ENCODE assay signal across 17 cellular contexts in genomic region chr1:174818014-174818616, GRCh38.
DNase-seq lines count a peak whose midpoint lies in the region; ATAC-seq and TF ChIP-seq lines count a peak whose summit lies in the region.
"Had no signal": no experiment of that assay in that cellular context is flagged by ENCODE, and none has a peak within 500 bp of the region (broad histone marks: within the 10 kb centered on the region; RNA-seq: fewer than 3 reads in every experiment).

No MANE protein-coding gene starts in this region.

- H3K9me3 Mint-ChIP-seq in activated naive CD8-positive, alpha-beta T cell treated with anti-CD3 and anti-CD28 coated beads, Interleukin-2, amount 50 U/mL, for 24 hours = no peaks in the 10 kb centered on the region
- H3K9me3 Mint-ChIP-seq in activated naive CD8-positive, alpha-beta T cell treated with anti-CD3 and anti-CD28 coated beads for 36 hours = peaks cover 2% of the 10 kb centered on the region
- no peaks in the 10 kb centered on the region for H3K9me3 Mint-ChIP-seq in activated CD4-positive, alpha-beta memory T cell treated with anti-CD3 and anti-CD28 coated beads for 36 hours
- H3K9me3 Mint-ChIP-seq: CD4-positive, alpha-beta memory T cell had no signal

- H3K79me2 ChIP-seq in osteoblast (ENCODE audit: insufficient read depth, low read length) = no peaks in the 10 kb centered on the region
- H3K79me2 ChIP-seq: parathyroid adenoma had no signal

- no peak overlapping the region for H3K4me2 ChIP-seq in osteoblast (ENCODE audit: insufficient read depth, low read length)

- H3K27me3 Mint-ChIP-seq in activated naive CD8-positive, alpha-beta T cell treated with anti-CD3 and anti-CD28 coated beads, Interleukin-2, amount 50 U/mL, for 24 hours = no peaks in the 10 kb centered on the region
- no peaks in the 10 kb centered on the region for H3K27me3 Mint-ChIP-seq in activated naive CD8-positive, alpha-beta T cell treated with anti-CD3 and anti-CD28 coated beads for 36 hours
- H3K27me3 Mint-ChIP-seq in activated CD4-positive, alpha-beta memory T cell treated with anti-CD3 and anti-CD28 coated beads for 36 hours = no peaks in the 10 kb centered on the region
- H3K27me3 Mint-ChIP-seq: activated naive CD8-positive, alpha-beta T cell; CD4-positive, alpha-beta memory T cell had no signal

- peaks cover 25% of the 10 kb centered on the region for H3K4me1 Mint-ChIP-seq in activated naive CD8-positive, alpha-beta T cell treated with anti-CD3 and anti-CD28 coated beads, Interleukin-2, amount 50 U/mL, for 24 hours
- peaks cover 15% of the 10 kb centered on the region for H3K4me1 Mint-ChIP-seq in activated naive CD8-positive, alpha-beta T cell treated with anti-CD3 and anti-CD28 coated beads for 36 hours
- peaks cover 29% of the 10 kb centered on the region for H3K4me1 Mint-ChIP-seq in activated CD4-positive, alpha-beta memory T cell treated with anti-CD3 and anti-CD28 coated beads for 36 hours (ENCODE audit: low read depth)

- H4K20me1 ChIP-seq in osteoblast (ENCODE audit: insufficient read depth, low read length) = no peaks in the 10 kb centered on the region

- no peaks in the 10 kb centered on the region for H3K36me3 ChIP-seq in osteoblast (ENCODE audit: insufficient read depth, low read length)

- H3K27ac ChIP-seq in osteoblast (ENCODE audit: low read depth, low read length) = no peak overlapping the region
- H3K27ac ChIP-seq: parathyroid adenoma, testis had no signal

- no peak for DNase-seq in activated naive CD8-positive, alpha-beta T cell treated with anti-CD3 and anti-CD28 coated beads, Interleukin-2, amount 50 U/mL, for 24 hours
- no peak for DNase-seq in activated naive CD8-positive, alpha-beta T cell treated with anti-CD3 and anti-CD28 coated beads for 36 hours
- DNase-seq in osteoblast (ENCODE audit: insufficient read length, low spot score, missing footprints) = peak; percentile 32
- DNase-seq in activated CD4-positive, alpha-beta memory T cell treated with anti-CD3 and anti-CD28 coated beads for 36 hours = no peak
- DNase-seq in NCI-H526 (lab: John Stamatoyannopoulos, UW) = no peak
- no peak for DNase-seq in effector CD8-positive, alpha-beta T cell (lab: John Stamatoyannopoulos, UW)
- DNase-seq: CD4-positive, alpha-beta memory T cell; KBM-7; mucosa of descending colon; NCI-H1417 treated with DMSO at 0.1 percent for 48 hours; NCI-H446; stimulated activated CD4-positive, alpha-beta T cell treated with anti-CD3 and anti-CD28 coated beads, Interleukin-12 subunit alpha, Interleukin-12 subunit beta, amount 100 ng/mL, for 4 hours; testis had no signal

- H3K4me3 Mint-ChIP-seq in activated naive CD8-positive, alpha-beta T cell treated with anti-CD3 and anti-CD28 coated beads, Interleukin-2, amount 50 U/mL, for 24 hours = no peak overlapping the region
- H3K4me3 Mint-ChIP-seq in activated naive CD8-positive, alpha-beta T cell treated with anti-CD3 and anti-CD28 coated beads for 36 hours = no peak overlapping the region
- no peak overlapping the region for H3K4me3 Mint-ChIP-seq in activated CD4-positive, alpha-beta memory T cell treated with anti-CD3 and anti-CD28 coated beads for 36 hours
- H3K4me3 Mint-ChIP-seq: activated naive CD8-positive, alpha-beta T cell; CD4-positive, alpha-beta memory T cell had no signal

- POLR2A ChIA-PET in activated CD4-positive, alpha-beta memory T cell treated with anti-CD3 and anti-CD28 coated beads for 36 hours (lab: Charles Lee) = interaction anchor here (0.9 to 1.1 kb wide), 2 partner anchors 18 to 150 kb away, joined by 3 to 6 read pairs; no protein-coding TSS in a partner anchor

- intact Hi-C loops in activated CD4-positive, alpha-beta memory T cell treated with anti-CD3 and anti-CD28 coated beads for 36 hours (cut with micrococcal nuclease) = loop anchor here (2.0 to 5.0 kb wide), 3 partner anchors 23 to 179 kb away; partner anchors contain the start of gene CACYBP

- H2AFZ ChIP-seq in osteoblast (ENCODE audit: low read length) = no peak overlapping the region
- H2AFZ ChIP-seq: parathyroid adenoma had no signal

- peaks cover 9% of the 10 kb centered on the region for H3K36me3 Mint-ChIP-seq in activated naive CD8-positive, alpha-beta T cell treated with anti-CD3 and anti-CD28 coated beads, Interleukin-2, amount 50 U/mL, for 24 hours (ENCODE audit: low read depth)
- H3K36me3 Mint-ChIP-seq in activated naive CD8-positive, alpha-beta T cell treated with anti-CD3 and anti-CD28 coated beads for 36 hours = peaks cover 17% of the 10 kb centered on the region
- peaks cover 4% of the 10 kb centered on the region for H3K36me3 Mint-ChIP-seq in activated CD4-positive, alpha-beta memory T cell treated with anti-CD3 and anti-CD28 coated beads for 36 hours

- H3K27ac Mint-ChIP-seq in activated naive CD8-positive, alpha-beta T cell treated with anti-CD3 and anti-CD28 coated beads, Interleukin-2, amount 50 U/mL, for 24 hours = peak overlapping the region; percentile 2
- H3K27ac Mint-ChIP-seq in activated naive CD8-positive, alpha-beta T cell treated with anti-CD3 and anti-CD28 coated beads for 36 hours = no peak overlapping the region
- no peak overlapping the region for H3K27ac Mint-ChIP-seq in activated CD4-positive, alpha-beta memory T cell treated with anti-CD3 and anti-CD28 coated beads for 36 hours
- H3K27ac Mint-ChIP-seq: activated naive CD8-positive, alpha-beta T cell had no signal

- no peak overlapping the region for H3K4me3 ChIP-seq in osteoblast (ENCODE audit: insufficient read depth, low read length)
- H3K4me3 ChIP-seq: mucosa of descending colon, testis had no signal

- no peaks in the 10 kb centered on the region for H3K27me3 ChIP-seq in osteoblast (ENCODE audit: insufficient read depth, low read length)
- H3K27me3 ChIP-seq: testis had no signal

- ATAC-seq in activated naive CD8-positive, alpha-beta T cell treated with anti-CD3 and anti-CD28 coated beads, Interleukin-2, amount 50 U/mL, for 24 hours = no peak
- ATAC-seq in GM21576 (IDR thresholded peaks at IDR 0.05; ENCODE audit: unreplicated experiment) = peak; percentile 44
- ATAC-seq in HG03354 (IDR thresholded peaks at IDR 0.05; ENCODE audit: poor library complexity, severe bottlenecking, unreplicated experiment) = peak; percentile 62
- ATAC-seq: mucosa of descending colon had no signal

- CTCF ChIA-PET in activated CD4-positive, alpha-beta memory T cell treated with anti-CD3 and anti-CD28 coated beads for 36 hours (lab: Charles Lee) = interaction anchor here (0.6 to 1.0 kb wide), 2 partner anchors 56 to 165 kb away, joined by 4 read pairs; no protein-coding TSS in a partner anchor

- no peaks in the 10 kb centered on the region for H3K9me3 ChIP-seq in osteoblast (ENCODE audit: low read depth, low read length)
- H3K9me3 ChIP-seq: mucosa of descending colon, testis had no signal

- peaks cover 5% of the 10 kb centered on the region for H3K4me1 ChIP-seq in osteoblast (ENCODE audit: insufficient read depth, low read length)
- H3K4me1 ChIP-seq: testis had no signal

- no peak for TF ChIP-seq CTCF in osteoblast (IDR thresholded peaks at IDR 0.05; ENCODE audit: extremely low read depth, low read depth, low read length)
